ENCODE assay signal across 6 cellular contexts in the genomic region with DNA sequence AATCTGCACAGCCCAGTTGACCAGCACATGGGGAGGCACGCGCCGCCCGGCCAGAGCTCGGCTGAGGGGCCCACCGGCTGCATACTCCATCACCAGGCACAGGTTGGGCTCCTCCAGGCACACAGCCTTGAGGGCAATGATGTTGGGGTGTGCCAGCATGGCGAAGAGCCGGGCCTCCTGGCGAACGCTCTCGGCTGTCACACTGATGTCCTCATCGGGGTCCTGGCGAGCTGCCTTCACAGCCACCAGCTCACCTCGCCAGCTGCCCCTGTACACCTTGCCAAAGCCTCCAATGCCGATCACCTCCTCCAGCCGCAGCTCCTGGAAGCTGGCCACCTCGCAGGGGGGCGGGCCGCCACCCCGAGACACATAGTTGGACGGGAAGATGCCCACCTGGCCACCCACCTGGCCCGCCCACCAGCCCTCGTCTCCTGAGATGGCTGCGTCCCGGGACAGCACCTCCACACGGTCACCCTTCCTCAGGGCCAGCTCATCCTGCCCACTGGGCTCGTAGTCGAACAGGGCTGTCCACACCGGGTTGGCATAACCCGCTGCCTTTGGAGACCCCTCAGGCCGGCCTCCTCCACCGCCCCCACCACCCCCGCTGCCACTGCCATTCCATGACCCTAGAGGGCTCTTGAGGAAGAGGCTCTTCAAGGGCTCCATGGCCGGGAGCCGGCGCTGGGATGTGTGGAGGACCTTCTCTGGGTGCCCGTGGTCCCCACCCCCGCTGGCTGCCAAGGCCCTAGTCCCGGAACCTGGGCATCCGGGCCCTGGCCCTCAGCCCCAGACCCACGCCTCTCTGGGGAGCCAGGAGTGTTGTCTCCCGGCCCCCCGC. TPM values are rescaled to one million over a fixed set of nuclear protein-coding genes. Genes with fewer than 3 reads are reported as not detected.
DNase-seq lines count a peak whose midpoint lies in the region; ATAC-seq, FAIRE-seq and TF ChIP-seq lines count a peak whose summit lies in the region.

No MANE protein-coding gene starts in this region.

- peaks cover 74% of the 10 kb centered on the region for H3K79me2 ChIP-seq in endothelial cell of umbilical vein (ENCODE audit: control insufficient read depth, insufficient read depth, low read length)

- H3K9me3 ChIP-seq in endothelial cell of umbilical vein (replicated peaks; ENCODE audit: control insufficient read depth, insufficient read depth, low read length) (no peaks in the 10 kb centered on the region), skeletal muscle tissue (ENCODE audit: control insufficient read depth in 3 of 3, low read length in 3 of 3) (no peaks in the 10 kb centered on the region)

- H3K4me2 ChIP-seq in endothelial cell of umbilical vein (ENCODE audit: insufficient read depth, low read length): peak overlapping the region; percentile 88

- POLR2A ChIA-PET in endothelial cell of umbilical vein (lab: Charles Lee): interaction anchor here (1.2 kb wide), 1 partner anchor 9 kb away, joined by 4 read pairs; no protein-coding TSS in a partner anchor

- intact Hi-C loops in endothelial cell of umbilical vein (cut with micrococcal nuclease): no loop called here

- H3K4me1 ChIP-seq in endothelial cell of umbilical vein (ENCODE audit: control insufficient read depth, extremely low read depth, insufficient read depth, low read length) (peaks cover 55% of the 10 kb centered on the region), skeletal muscle tissue (ENCODE audit: control insufficient read depth in 3 of 3, insufficient read depth in 3 of 3, low read length in 3 of 3) (peaks cover 57 to 62% (median 62%) of the 10 kb centered on the region in 3 donors)

- peak overlapping the region; percentile 69 for H3K9ac ChIP-seq in endothelial cell of umbilical vein (replicated peaks; ENCODE audit: extremely low read depth, insufficient read depth, low read length)
- peak overlapping the region; percentile 91 to 94 (median 91) for H3K9ac ChIP-seq in skeletal muscle tissue (ENCODE audit: low read depth in 1 of 3, low read length in 3 of 3)

- no TSS peak for BruUV-seq in endothelial cell of umbilical vein (replicated peaks; lab: Mats Ljungman, UMichigan)

- ATAC-seq in HG03196 (IDR thresholded peaks at IDR 0.05; ENCODE audit: unreplicated experiment): no peak

- no peak for FAIRE-seq in endothelial cell of umbilical vein (lab: Jason Lieb, UNC)

- no peaks in the 10 kb centered on the region for H4K20me1 ChIP-seq in endothelial cell of umbilical vein (replicated peaks; ENCODE audit: control insufficient read depth, extremely low read depth, insufficient read depth, low read length)

- CTCF ChIA-PET in endothelial cell of umbilical vein (lab: Charles Lee): interaction anchor here (1.1 to 6.2 kb wide), 4 partner anchors 18 to 43 kb away, joined by 3 to 54 read pairs (median 5); a partner anchor contains a TSS

- H2AFZ ChIP-seq in endothelial cell of umbilical vein (ENCODE audit: low read depth, low read length): no peak overlapping the region

- H3K4me3 ChIP-seq in endothelial cell of umbilical vein (replicated peaks in 1 of 3; ENCODE audit: insufficient read depth in 1 of 3, low read depth in 1 of 3, low read length in 3 of 3): peak overlapping the region; percentile 81 to 87 (median 81)
- H3K4me3 ChIP-seq in skeletal muscle tissue (ENCODE audit: low read length in 3 of 3): peak overlapping the region; percentile 90 to 98 (median 95)

- dilution Hi-C loops in endothelial cell of umbilical vein (cut with MboI; ENCODE audit: extremely low pct_ligation_motif_present, low sequenced_read_pairs): no loop called here

- H3K36me3 ChIP-seq in endothelial cell of umbilical vein (ENCODE audit: control insufficient read depth in 2 of 2, extremely low read depth in 1 of 2, insufficient read depth in 2 of 2, low read length in 2 of 2) (peaks cover 0 to 23% of the 10 kb centered on the region in 2 experiments), skeletal muscle tissue (ENCODE audit: control insufficient read depth in 3 of 3, insufficient read depth in 3 of 3, low read length in 3 of 3) (peaks cover 11 to 25% (median 17%) of the 10 kb centered on the region in 3 donors)

- H3K27ac ChIP-seq in endothelial cell of umbilical vein (ENCODE audit: insufficient read depth, low read depth, low read length) (peak overlapping the region; percentile 88), skeletal muscle tissue (ENCODE audit: low read depth, low read length) (peak overlapping the region; percentile 92)

- peak; percentile 15 for DNase-seq in activated naive CD4-positive, alpha-beta T cell treated with Interleukin-2 at 50 U/mL for 16 hours
- DNase-seq in activated naive CD4-positive, alpha-beta T cell treated with anti-CD3 and anti-CD28 coated beads, Interleukin-2, amount 50 U/mL, for 16 hours: no peak
- peak; percentile 18 for DNase-seq in endothelial cell of umbilical vein (ENCODE audit: low read depth, low spot score)
- DNase-seq in dedifferentiated amniotic fluid mesenchymal stem cell (ENCODE audit: extremely low spot score): no peak

- no peaks in the 10 kb centered on the region for H3K9me1 ChIP-seq in endothelial cell of umbilical vein (replicated peaks; ENCODE audit: control insufficient read depth, extremely low read depth, insufficient read depth, low read length)

- TF ChIP-seq POLR2A in endothelial cell of umbilical vein (IDR thresholded peaks at IDR 0.05; ENCODE audit: low read depth, low read length): no peak

- H3K27me3 ChIP-seq in endothelial cell of umbilical vein (ENCODE audit: control insufficient read depth in 2 of 2, insufficient read depth in 2 of 2, low read length in 2 of 2) (no peaks in the 10 kb centered on the region), skeletal muscle tissue (ENCODE audit: control insufficient read depth in 3 of 3, insufficient read depth in 3 of 3, low read length in 3 of 3) (no peaks in the 10 kb centered on the region)

- no peak for TF ChIP-seq CTCF in endothelial cell of umbilical vein (IDR thresholded peaks at IDR 0.05; ENCODE audit: extremely low read depth in 1 of 2, insufficient read depth in 1 of 2, low read depth in 1 of 2, low read length in 2 of 2)

TF ChIP-seq in endothelial cell of umbilical vein, 7 proteins besides CTCF, POLR2A, EP300 and RAD21 (continues in another document):
- TF ChIP-seq POLR2AphosphoS5 (IDR thresholded peaks at IDR 0.05; ENCODE audit: insufficient read depth, low read depth, low read length) (no peak), FOS (IDR thresholded peaks at IDR 0.05; ENCODE audit: borderline replicate concordance, insufficient read depth, low read length) (no peak)

RNA-seq across cellular contexts. Expression of a gene that starts 0.7 kb away (rescaled TPM):
- total RNA-seq in endothelial cell of umbilical vein: 160 and 182 TPM in 2 replicates
- 131 and 148 TPM in 2 replicates for polyA plus RNA-seq in endothelial cell of umbilical vein
- 74.8 and 100 TPM in 2 replicates for polyA plus RNA-seq in endothelial cell of umbilical vein (2011; cell fraction: cytosol; rRNA removed)
- polyA plus RNA-seq in endothelial cell of umbilical vein (2011; cell fraction: nucleus; rRNA removed): 107 and 124 TPM in 2 replicates
- 98.7 and 129 TPM in 2 replicates for polyA plus RNA-seq in endothelial cell of umbilical vein (2012)
- 74.5 and 110 TPM in 2 replicates for polyA minus RNA-seq in endothelial cell of umbilical vein
- 32.2 TPM for polyA minus RNA-seq in endothelial cell of umbilical vein (2011; cell fraction: cytosol; rRNA and poly(A)+ RNA removed)
- 44.6 and 76.6 TPM in 2 replicates for polyA minus RNA-seq in endothelial cell of umbilical vein (2011; cell fraction: nucleus; rRNA and poly(A)+ RNA removed)
- total RNA-seq in skeletal muscle tissue: 23.0 TPM

RNA-seq across cellular contexts. Expression of a gene that starts 2.3 kb away (rescaled TPM):
- total RNA-seq in endothelial cell of umbilical vein (53.8 and 53.9 TPM in 2 replicates), skeletal muscle tissue (4.7 TPM)
- 42.6 and 53.5 TPM in 2 replicates for polyA plus RNA-seq in endothelial cell of umbilical vein
- polyA plus RNA-seq in endothelial cell of umbilical vein (2011; cell fraction: cytosol; rRNA removed): 23.3 and 28.8 TPM in 2 replicates
- polyA plus RNA-seq in endothelial cell of umbilical vein (2011; cell fraction: nucleus; rRNA removed): 76.1 and 90.5 TPM in 2 replicates
- polyA plus RNA-seq in endothelial cell of umbilical vein (2012): 28.4 and 32.6 TPM in 2 replicates
- 45.5 and 63.5 TPM in 2 replicates for polyA minus RNA-seq in endothelial cell of umbilical vein
- 34.9 TPM for polyA minus RNA-seq in endothelial cell of umbilical vein (2011; cell fraction: cytosol; rRNA and poly(A)+ RNA removed)
- polyA minus RNA-seq in endothelial cell of umbilical vein (2011; cell fraction: nucleus; rRNA and poly(A)+ RNA removed): 43.2 and 59.8 TPM in 2 replicates

RNA-seq across cellular contexts. Expression of a gene that starts 17.7 kb away (rescaled TPM):
- total RNA-seq in endothelial cell of umbilical vein (0.60 and 1.3 TPM in 2 replicates), skeletal muscle tissue (not detected)
- polyA plus RNA-seq in endothelial cell of umbilical vein: 0.17 and 0.19 TPM in 2 replicates
- 0.13 and 0.21 TPM in 2 replicates for polyA plus RNA-seq in endothelial cell of umbilical vein (2011; cell fraction: cytosol; rRNA removed)
- 0.66 and 0.87 TPM in 2 replicates for polyA plus RNA-seq in endothelial cell of umbilical vein (2011; cell fraction: nucleus; rRNA removed)
- polyA plus RNA-seq in endothelial cell of umbilical vein (2012): 0.70 TPM in 1 of 2 replicates, not detected in the other
- 0.51 TPM in 1 of 2 replicates, not detected in the other for polyA minus RNA-seq in endothelial cell of umbilical vein
- not detected for polyA minus RNA-seq in endothelial cell of umbilical vein (2011; cell fraction: cytosol; rRNA and poly(A)+ RNA removed)
- 0.34 TPM in 1 of 2 replicates, not detected in the other for polyA minus RNA-seq in endothelial cell of umbilical vein (2011; cell fraction: nucleus; rRNA and poly(A)+ RNA removed)

RNA-seq across cellular contexts. Expression of a gene that starts 24.6 kb away (rescaled TPM):
- total RNA-seq in endothelial cell of umbilical vein (119 and 128 TPM in 2 replicates), skeletal muscle tissue (15.7 TPM)
- 67.5 and 96.5 TPM in 2 replicates for polyA plus RNA-seq in endothelial cell of umbilical vein
- polyA plus RNA-seq in endothelial cell of umbilical vein (2011; cell fraction: cytosol; rRNA removed): 43.7 and 54.8 TPM in 2 replicates
- 78.0 and 81.6 TPM in 2 replicates for polyA plus RNA-seq in endothelial cell of umbilical vein (2011; cell fraction: nucleus; rRNA removed)
- 53.4 and 66.6 TPM in 2 replicates for polyA plus RNA-seq in endothelial cell of umbilical vein (2012)
- 61.4 and 99.1 TPM in 2 replicates for polyA minus RNA-seq in endothelial cell of umbilical vein
- polyA minus RNA-seq in endothelial cell of umbilical vein (2011; cell fraction: cytosol; rRNA and poly(A)+ RNA removed): 16.3 TPM
- 33.2 and 56.9 TPM in 2 replicates for polyA minus RNA-seq in endothelial cell of umbilical vein (2011; cell fraction: nucleus; rRNA and poly(A)+ RNA removed)

RNA-seq across cellular contexts. Expression of a gene that starts 37.5 kb away (rescaled TPM):
- total RNA-seq in endothelial cell of umbilical vein (18.8 and 19.7 TPM in 2 replicates), skeletal muscle tissue (157 TPM)
- 12.7 and 18.5 TPM in 2 replicates for polyA plus RNA-seq in endothelial cell of umbilical vein
- 7.1 and 11.1 TPM in 2 replicates for polyA plus RNA-seq in endothelial cell of umbilical vein (2011; cell fraction: cytosol; rRNA removed)
- polyA plus RNA-seq in endothelial cell of umbilical vein (2011; cell fraction: nucleus; rRNA removed): 29.6 and 32.5 TPM in 2 replicates
- 14.2 and 20.1 TPM in 2 replicates for polyA plus RNA-seq in endothelial cell of umbilical vein (2012)
- 8.6 and 12.0 TPM in 2 replicates for polyA minus RNA-seq in endothelial cell of umbilical vein
- polyA minus RNA-seq in endothelial cell of umbilical vein (2011; cell fraction: cytosol; rRNA and poly(A)+ RNA removed): 64.3 TPM
- 7.8 and 11.2 TPM in 2 replicates for polyA minus RNA-seq in endothelial cell of umbilical vein (2011; cell fraction: nucleus; rRNA and poly(A)+ RNA removed)

Comparison
In these comparisons a context has a peak if more than half of its experiments do, and no peak if none do; other contexts are left out.
1. DNase-seq: peak in activated naive CD4-positive, alpha-beta T cell treated with Interleukin-2 at 50 U/mL for 16 hours (single experiment) and endothelial cell of umbilical vein (single experiment); none in activated naive CD4-positive, alpha-beta T cell treated with anti-CD3 and anti-CD28 coated beads, Interleukin-2, amount 50 U/mL, for 16 hours (single experiment) and dedifferentiated amniotic fluid mesenchymal stem cell (single experiment).